Comparison of ENCODE assay signal across 10 cellular contexts in genomic region chr6:134287863-134288537, GRCh38. TPM values are rescaled to one million over a fixed set of nuclear protein-coding genes. Genes with fewer than 3 reads are reported as not detected.
DNase-seq lines count a peak whose midpoint lies in the region; ATAC-seq, FAIRE-seq and TF ChIP-seq lines count a peak whose summit lies in the region.
"Had no signal": no experiment of that assay in that cellular context is flagged by ENCODE, and none has a peak within 500 bp of the region (broad histone marks: within the 10 kb centered on the region; RNA-seq: fewer than 3 reads in every experiment).

No MANE protein-coding gene starts in this region.

- no peak overlapping the region for H2AFZ ChIP-seq in IMR-90 (replicated peaks; ENCODE audit: low read length, poor library complexity)

- H3K79me1 ChIP-seq in IMR-90 (ENCODE audit: low read depth in 1 of 2, low read length in 2 of 2), result no peaks in the 10 kb centered on the region

- H4K5ac ChIP-seq in IMR-90 (ENCODE audit: low read depth, low read length), result peak overlapping the region; percentile 95; the same call in 1 of the 2 replicates

- peak overlapping the region; percentile 41 to 81 for H4K8ac ChIP-seq in IMR-90 (ENCODE audit: low read depth in 2 of 2, low read length in 2 of 2)

- H3K9me3 Mint-ChIP-seq in stimulated activated naive CD8-positive, alpha-beta T cell treated with anti-CD3 and anti-CD28 coated beads, Interleukin-15, Interleukin-2, amounts not matched to agents 100 ng/mL and 50 ng/mL, for 24 hours, result no peaks in the 10 kb centered on the region
- no peaks in the 10 kb centered on the region for H3K9me3 Mint-ChIP-seq in effector memory CD8-positive, alpha-beta T cell
- H3K9me3 Mint-ChIP-seq in endodermal cell, result no peaks in the 10 kb centered on the region

- no peak for TF ChIP-seq RAD21 in IMR-90 (IDR thresholded peaks at IDR 0.05; ENCODE audit: low read length)

- H3K4me1 ChIP-seq in IMR-90 (ENCODE audit: control insufficient read depth, insufficient read depth, low read length) (peaks cover 9% of the 10 kb centered on the region), endodermal cell (ENCODE audit: control insufficient read depth, insufficient read depth, low read length) (no peaks in the 10 kb centered on the region), kidney (ENCODE audit: control insufficient read depth in 1 of 2, insufficient read depth in 1 of 2, low read depth in 1 of 2, low read length in 2 of 2) (no peaks in the 10 kb centered on the region)

- peak overlapping the region; percentile 36; the same call in 1 of the 2 replicates for H2AK5ac ChIP-seq in IMR-90 (ENCODE audit: low read depth, low read length)

- H3K36me3 ChIP-seq in IMR-90 (ENCODE audit: control insufficient read depth, insufficient read depth, low read length) (no peaks in the 10 kb centered on the region), endodermal cell (ENCODE audit: control insufficient read depth, insufficient read depth, low read length) (no peaks in the 10 kb centered on the region), kidney (ENCODE audit: control insufficient read depth in 1 of 2, insufficient read depth in 2 of 2, low read length in 2 of 2) (no peaks in the 10 kb centered on the region)

- TF ChIP-seq CTCF in IMR-90 (conservative IDR thresholded peaks at IDR 0.05; ENCODE audit: low read depth, low read length) (no peak), endodermal cell (conservative IDR thresholded peaks at IDR 0.05) (no peak), kidney (IDR thresholded peaks at IDR 0.05; ENCODE audit: borderline replicate concordance, extremely low read depth, insufficient read depth) (no peak)

- H3K27ac ChIP-seq in IMR-90 (ENCODE audit: insufficient read depth, low read length) (peak overlapping the region; percentile 61), endodermal cell (ENCODE audit: low read depth, low read length) (no peak overlapping the region), kidney (ENCODE audit: low read depth in 2 of 2, low read length in 2 of 2) (no peak overlapping the region)

- H3K9ac ChIP-seq in IMR-90 (ENCODE audit: low read depth, low read length) (peak overlapping the region; percentile 55; the same call in 1 of the 2 replicates), endodermal cell (ENCODE audit: extremely low read depth, low read length, poor library complexity, severe bottlenecking) (no peak overlapping the region), kidney (ENCODE audit: low read length in 2 of 2) (no peak overlapping the region)

- peaks cover 29% of the 10 kb centered on the region for H3K4me1 Mint-ChIP-seq in stimulated activated naive CD8-positive, alpha-beta T cell treated with anti-CD3 and anti-CD28 coated beads, Interleukin-15, Interleukin-2, amounts not matched to agents 100 ng/mL and 50 ng/mL, for 24 hours (ENCODE audit: low read depth)
- H3K4me1 Mint-ChIP-seq in effector memory CD8-positive, alpha-beta T cell (ENCODE audit: low read depth in 2 of 2), result peaks cover 15 to 16% of the 10 kb centered on the region in 2 donors
- H3K4me1 Mint-ChIP-seq in endodermal cell, result peaks cover 5% of the 10 kb centered on the region

- H3K18ac ChIP-seq in IMR-90 (ENCODE audit: low read depth, low read length), result peak overlapping the region; percentile 85

- peak overlapping the region; percentile 86 for H2BK15ac ChIP-seq in IMR-90 (ENCODE audit: low read depth, low read length)

- no CpG with 5 or more reads among the region's 2 CpGs for WGBS in IMR-90 (ENCODE audit: extremely low coverage in 2 of 2, insufficient read length in 1 of 2), 2 experiments
- 91 to 100% methylated on average over 1 to 2 of the region's 2 CpGs for WGBS in endodermal cell (ENCODE audit: insufficient coverage in 1 of 2, insufficient read length in 1 of 2), 2 experiments

- H3K4ac ChIP-seq in IMR-90 (ENCODE audit: low read depth, low read length), result peak overlapping the region; percentile 66; the same call in 1 of the 2 replicates

- FAIRE-seq in kidney (lab: Jason Lieb, UNC), result no peak

- peak overlapping the region; percentile 25; the same call in 1 of the 2 replicates for H3K56ac ChIP-seq in IMR-90 (ENCODE audit: extremely low read depth, insufficient read depth, low read length)

- intact Hi-C loops in IMR-90 (cut with micrococcal nuclease), result loop anchor here (2.0 kb wide), 1 partner anchor 109 kb away; no protein-coding TSS in a partner anchor
- intact Hi-C loops in kidney (cut with DNase I), result no loop called here

- H2BK120ac ChIP-seq in IMR-90 (ENCODE audit: low read depth, low read length), result peak overlapping the region; percentile 66

- POLR2A ChIA-PET in IMR-90 (lab: Charles Lee; ENCODE audit: unreplicated experiment), result interaction anchor here (0.6 kb wide), 1 partner anchor 301 kb away, joined by 3 read pairs; no protein-coding TSS in a partner anchor

- CTCF ChIA-PET in IMR-90 (lab: Yijun Ruan, JAX), result no interaction called here

- H3K36me3 Mint-ChIP-seq in stimulated activated naive CD8-positive, alpha-beta T cell treated with anti-CD3 and anti-CD28 coated beads, Interleukin-15, Interleukin-2, amounts not matched to agents 100 ng/mL and 50 ng/mL, for 24 hours (ENCODE audit: low read depth), result no peaks in the 10 kb centered on the region
- peaks cover 6% of the 10 kb centered on the region for H3K36me3 Mint-ChIP-seq in effector memory CD8-positive, alpha-beta T cell (ENCODE audit: insufficient read depth)
- no peaks in the 10 kb centered on the region for H3K36me3 Mint-ChIP-seq in endodermal cell (ENCODE audit: low read depth)
- H3K36me3 Mint-ChIP-seq: naive B cell had no signal

- peak overlapping the region; percentile 71; the same call in 1 of the 2 replicates for H3K4me2 ChIP-seq in IMR-90 (ENCODE audit: low read depth, low read length)

- H2BK20ac ChIP-seq in IMR-90 (ENCODE audit: low read depth, low read length), result peak overlapping the region; percentile 94

- no peaks in the 10 kb centered on the region for H3K27me3 Mint-ChIP-seq in stimulated activated naive CD8-positive, alpha-beta T cell treated with anti-CD3 and anti-CD28 coated beads, Interleukin-15, Interleukin-2, amounts not matched to agents 100 ng/mL and 50 ng/mL, for 24 hours
- H3K27me3 Mint-ChIP-seq in effector memory CD8-positive, alpha-beta T cell, result no peaks in the 10 kb centered on the region
- H3K27me3 Mint-ChIP-seq in endodermal cell (ENCODE audit: insufficient read depth), result no peaks in the 10 kb centered on the region
- H3K27me3 Mint-ChIP-seq: naive B cell had no signal

- H4K20me1 ChIP-seq in IMR-90 (ENCODE audit: insufficient read depth, low read length), result no peaks in the 10 kb centered on the region

- H3K27me3 ChIP-seq in IMR-90 (ENCODE audit: control insufficient read depth, insufficient read depth, low read length) (no peaks in the 10 kb centered on the region), endodermal cell (ENCODE audit: control insufficient read depth, insufficient read depth, low read length, poor library complexity, severe bottlenecking) (no peaks in the 10 kb centered on the region)

- peak overlapping the region; percentile 82 for H3K14ac ChIP-seq in IMR-90 (replicated peaks; ENCODE audit: low read depth, low read length)

- peak overlapping the region; percentile 99 for H3K27ac Mint-ChIP-seq in stimulated activated naive CD8-positive, alpha-beta T cell treated with anti-CD3 and anti-CD28 coated beads, Interleukin-15, Interleukin-2, amounts not matched to agents 100 ng/mL and 50 ng/mL, for 24 hours
- H3K27ac Mint-ChIP-seq in effector memory CD8-positive, alpha-beta T cell, result peak overlapping the region; percentile 6 to 23
- H3K27ac Mint-ChIP-seq in endodermal cell, result no peak overlapping the region

- no peak for ATAC-seq in stimulated activated naive CD8-positive, alpha-beta T cell treated with anti-CD3 and anti-CD28 coated beads, Interleukin-15, Interleukin-2, amounts not matched to agents 100 U/mL and 50 U/mL, for 24 hours
- peak; percentile 50 for ATAC-seq in IMR-90 (ENCODE audit: low read depth)
- no peak for ATAC-seq in effector memory CD8-positive, alpha-beta T cell (replicated peaks)

- DNase-seq in stimulated activated naive CD8-positive, alpha-beta T cell treated with anti-CD3 and anti-CD28 coated beads, Interleukin-15, Interleukin-2, amounts not matched to agents 100 U/mL and 50 U/mL, for 24 hours, result no peak
- DNase-seq in IMR-90 (peak; percentile 74), GM19240 (ENCODE audit: insufficient read length, low spot score) (no peak), endodermal cell (no peak), RPMI8226 (no peak), kidney (no peak)
- DNase-seq in effector memory CD8-positive, alpha-beta T cell, result no peak
- DNase-seq: DND-41 had no signal

- peak overlapping the region; percentile 75 for H3K4me3 Mint-ChIP-seq in stimulated activated naive CD8-positive, alpha-beta T cell treated with anti-CD3 and anti-CD28 coated beads, Interleukin-15, Interleukin-2, amounts not matched to agents 100 ng/mL and 50 ng/mL, for 24 hours
- H3K4me3 Mint-ChIP-seq in effector memory CD8-positive, alpha-beta T cell, result no peak overlapping the region
- no peak overlapping the region for H3K4me3 Mint-ChIP-seq in endodermal cell
- H3K4me3 Mint-ChIP-seq: naive B cell had no signal

- H3K23ac ChIP-seq in IMR-90 (ENCODE audit: low read depth, low read length), result peak overlapping the region; percentile 19; the same call in 1 of the 2 replicates

- no peak overlapping the region for H3K4me3 ChIP-seq in IMR-90 (ENCODE audit: insufficient read depth, low read depth, low read length)
- no peak overlapping the region for H3K4me3 ChIP-seq in endodermal cell (ENCODE audit: low read length)
- no peak overlapping the region for H3K4me3 ChIP-seq in kidney (ENCODE audit: low read length in 2 of 2)

- dilution Hi-C loops in IMR-90 (cut with HindIII; ENCODE audit: low sequenced_read_pairs, unreplicated experiment), result no loop called here

- 0 out of 2 replicates have a peak, but pooled peaks have one; percentile 34 for TF ChIP-seq POLR2A in IMR-90 (IDR thresholded peaks at IDR 0.05; ENCODE audit: low read depth, low read length)

- no peaks in the 10 kb centered on the region; the same call in 1 of the 2 replicates for H3K9me3 ChIP-seq in IMR-90 (ENCODE audit: control insufficient read depth, insufficient read depth, low read length)
- H3K9me3 ChIP-seq in endodermal cell (ENCODE audit: control insufficient read depth, low read length), result no peaks in the 10 kb centered on the region
- H3K9me3 ChIP-seq in kidney (ENCODE audit: control insufficient read depth in 1 of 2, low read length in 2 of 2), result no peaks in the 10 kb centered on the region

- H3K9me1 ChIP-seq in IMR-90 (ENCODE audit: insufficient read depth, low read length), result peaks cover 6% of the 10 kb centered on the region; the same call in 1 of the 2 replicates

- H2AK9ac ChIP-seq in IMR-90 (replicated peaks; ENCODE audit: low read depth, low read length, poor library complexity), result no peak overlapping the region

- in situ Hi-C loops in IMR-90 (cut with MboI; ENCODE audit: low sequenced_read_pairs), result no loop called here

- no TSS peak for BruUV-seq in IMR-90 (replicated peaks; lab: Mats Ljungman, UMichigan)

- H2BK5ac ChIP-seq in IMR-90 (ENCODE audit: low read depth, low read length, poor library complexity, severe bottlenecking), result peak overlapping the region; percentile 95

- H4K91ac ChIP-seq in IMR-90 (ENCODE audit: insufficient read depth, low read depth, low read length), result peak overlapping the region; percentile 51

RNA-seq across cellular contexts. Expression of gene SGK1, which starts 29.9 kb away (rescaled TPM):
- 121 and 211 TPM in 2 replicates for total RNA-seq in IMR-90 (2012; rRNA removed)
- polyA plus RNA-seq in IMR-90 (2012; rRNA removed), result 255 and 410 TPM in 2 replicates
- polyA plus RNA-seq in IMR-90 (2012; cell fraction: cytosol; rRNA removed), result 111 and 118 TPM in 2 replicates
- polyA plus RNA-seq in IMR-90 (2012; cell fraction: nucleus; rRNA removed; ENCODE audit: low replicate concordance), result 701 and 2,036 TPM in 2 replicates
- total RNA-seq in endodermal cell, result 10 to 100 TPM in 1 of 2 donors, 1 to 10 TPM in 1; 9.7 to 13.0 TPM
- polyA plus RNA-seq in endodermal cell (2013, experiment 1 of 2), result 7.5 TPM
- 8.0 TPM for polyA plus RNA-seq in endodermal cell (2013, experiment 2 of 2)
- total RNA-seq in kidney, result 324 TPM
- polyA plus RNA-seq in kidney (ENCODE audit: insufficient read depth, low read depth, low replicate concordance), result 142 TPM
